Comparison of ENCODE assay signal across 7 cellular contexts in genomic region chr14:91415794-91416743, GRCh38. TPM values are rescaled to one million over a fixed set of nuclear protein-coding genes. Genes with fewer than 3 reads are reported as not detected.
DNase-seq lines count a peak whose midpoint lies in the region; ATAC-seq, FAIRE-seq and TF ChIP-seq lines count a peak whose summit lies in the region.

No MANE protein-coding gene starts in this region.

- peak overlapping the region; percentile 100 for H3K4me3 Mint-ChIP-seq in activated CD4-positive, alpha-beta memory T cell treated with anti-CD3 and anti-CD28 coated beads for 36 hours

- H3K27me3 ChIP-seq in small intestine (ENCODE audit: control insufficient read depth in 2 of 2, insufficient read depth in 2 of 2, low read length in 2 of 2): no peaks in the 10 kb centered on the region

- WGBS in small intestine, 3 donors: 11 to 23% (median 13%) methylated on average over 18 of the region's 18 CpGs

- CTCF ChIA-PET in activated CD4-positive, alpha-beta memory T cell treated with anti-CD3 and anti-CD28 coated beads for 36 hours (lab: Charles Lee): interaction anchor here (1.0 to 6.7 kb wide), 14 partner anchors 12 to 495 kb away, joined by 3 to 59 read pairs (median 4); no protein-coding TSS in a partner anchor

- no peak for TF ChIP-seq POLR2A in NB4 (IDR thresholded peaks at IDR 0.05; ENCODE audit: extremely low read depth, insufficient read length)

- no peaks in the 10 kb centered on the region for H3K27me3 Mint-ChIP-seq in activated CD4-positive, alpha-beta memory T cell treated with anti-CD3 and anti-CD28 coated beads for 36 hours

- H3K27ac ChIP-seq in small intestine (ENCODE audit: low read depth in 1 of 2, low read length in 1 of 2): peak overlapping the region; percentile 63 to 89

- no peaks in the 10 kb centered on the region for H3K9me3 ChIP-seq in small intestine (ENCODE audit: control insufficient read depth, low read depth)

- peaks cover 3 to 9% of the 10 kb centered on the region in 2 donors for H3K4me1 ChIP-seq in small intestine (ENCODE audit: control insufficient read depth in 2 of 2, insufficient read depth in 1 of 2, low read depth in 1 of 2, low read length in 1 of 2)

- POLR2A ChIA-PET in activated CD4-positive, alpha-beta memory T cell treated with anti-CD3 and anti-CD28 coated beads for 36 hours (lab: Charles Lee): interaction anchor here (0.8 to 4.8 kb wide), 16 partner anchors 10 to 172 kb away, joined by 3 to 41 read pairs (median 7); partner anchors contain the start of genes GPR68 and PPP4R3A

- peak overlapping the region; percentile 100 for H3K27ac Mint-ChIP-seq in activated CD4-positive, alpha-beta memory T cell treated with anti-CD3 and anti-CD28 coated beads for 36 hours

- peaks cover 37% of the 10 kb centered on the region for H3K36me3 Mint-ChIP-seq in activated CD4-positive, alpha-beta memory T cell treated with anti-CD3 and anti-CD28 coated beads for 36 hours

- FAIRE-seq in small intestine (lab: Jason Lieb, UNC): no peak

- ATAC-seq in GM18520 (IDR thresholded peaks at IDR 0.05; ENCODE audit: unreplicated experiment): peak; percentile 31
- ATAC-seq in HG02571 (IDR thresholded peaks at IDR 0.05; ENCODE audit: unreplicated experiment): peak; percentile 46
- ATAC-seq in sciatic nerve: no peak

- intact Hi-C loops in activated CD4-positive, alpha-beta memory T cell treated with anti-CD3 and anti-CD28 coated beads for 36 hours (cut with micrococcal nuclease): loop anchor here (1.0 to 5.0 kb wide), 14 partner anchors 16 to 456 kb away; partner anchors contain the start of gene RPS6KA5
- intact Hi-C loops in sciatic nerve (cut with DNase I): loop anchor here (5.0 kb wide), 1 partner anchor 94 kb away; no protein-coding TSS in a partner anchor

- DNase-seq in NB4 (ENCODE audit: low read depth) (peak; percentile 79), glomerular visceral epithelial cell (ENCODE audit: extremely low spot score) (peak; percentile 57), small intestine (peak; percentile 74), sciatic nerve (ENCODE audit: low spot score) (no peak)
- DNase-seq in activated CD4-positive, alpha-beta memory T cell treated with anti-CD3 and anti-CD28 coated beads for 36 hours: peak; percentile 87

- peak overlapping the region; percentile 76 for H3K4me3 ChIP-seq in NB4 (ENCODE audit: low read depth, low read length)
- peak overlapping the region; percentile 77 to 92 for H3K4me3 ChIP-seq in small intestine (ENCODE audit: low read depth in 1 of 2, low read length in 2 of 2)

- H3K9me3 Mint-ChIP-seq in activated CD4-positive, alpha-beta memory T cell treated with anti-CD3 and anti-CD28 coated beads for 36 hours: no peaks in the 10 kb centered on the region

- TF ChIP-seq CTCF in NB4 (IDR thresholded peaks at IDR 0.05; ENCODE audit: low read depth, low read length): no peak

- H3K36me3 ChIP-seq in small intestine (ENCODE audit: control insufficient read depth in 2 of 2, insufficient read depth in 2 of 2, low read length in 2 of 2): no peaks in the 10 kb centered on the region

- peaks cover 51% of the 10 kb centered on the region for H3K4me1 Mint-ChIP-seq in activated CD4-positive, alpha-beta memory T cell treated with anti-CD3 and anti-CD28 coated beads for 36 hours (ENCODE audit: low read depth)

RNA-seq across cellular contexts. Expression of gene CCDC88C, which starts 1.6 kb away (rescaled TPM):
- 10 to 100 TPM; 73.0 to 74.7 TPM for total RNA-seq in activated CD4-positive, alpha-beta memory T cell treated with anti-CD3 and anti-CD28 coated beads for 36 hours
- polyA plus RNA-seq in small intestine: 10 to 100 TPM; 13.2 to 20.5 (median 16.1) TPM
- 16.2 TPM for total RNA-seq in sciatic nerve
